In genomic region chr12:123149828-123150272, GRCh38 we compare ENCODE assay signal across 7 cellular contexts. TPM values are rescaled to one million over a fixed set of nuclear protein-coding genes. Genes with fewer than 3 reads are reported as not detected.
DNase-seq lines count a peak whose midpoint lies in the region; ATAC-seq, FAIRE-seq and TF ChIP-seq lines count a peak whose summit lies in the region.

No MANE protein-coding gene starts in this region.

- H3K9me3 ChIP-seq in Loucy (ENCODE audit: insufficient read depth, low read depth, low read length), result no peaks in the 10 kb centered on the region
- no peaks in the 10 kb centered on the region for H3K9me3 ChIP-seq in ascending aorta
- no peaks in the 10 kb centered on the region for H3K9me3 ChIP-seq in keratinocyte (ENCODE audit: control insufficient read depth, low read depth, low read length)
- no peaks in the 10 kb centered on the region for H3K9me3 ChIP-seq in subcutaneous abdominal adipose tissue (ENCODE audit: control insufficient read depth in 5 of 5, low read length in 5 of 5)

- H3K4me1 ChIP-seq in Loucy (ENCODE audit: insufficient read depth, low read length, poor library complexity, severe bottlenecking), result no peaks in the 10 kb centered on the region
- H3K4me1 ChIP-seq in ascending aorta, result peaks cover 2 to 18% of the 10 kb centered on the region in 2 donors
- H3K4me1 ChIP-seq in keratinocyte (ENCODE audit: control insufficient read depth, extremely low read depth, insufficient read depth, low read length), result peaks cover 5% of the 10 kb centered on the region
- peaks cover 4 to 22% (median 21%) of the 10 kb centered on the region in 5 donors for H3K4me1 ChIP-seq in subcutaneous abdominal adipose tissue (ENCODE audit: control insufficient read depth in 5 of 5, insufficient read depth in 5 of 5, low read length in 5 of 5)

- no peak overlapping the region for H3K9ac ChIP-seq in Loucy (ENCODE audit: low read depth, low read length, poor library complexity, severe bottlenecking)
- peak overlapping the region; percentile 70 for H3K9ac ChIP-seq in keratinocyte (ENCODE audit: control insufficient read depth, extremely low read depth, insufficient read depth, low read length)
- H3K9ac ChIP-seq in subcutaneous abdominal adipose tissue (ENCODE audit: low read length in 5 of 5), result peak overlapping the region in 4 of 5 donors; percentile 52 to 83 (median 70)

- no peaks in the 10 kb centered on the region for H4K20me1 ChIP-seq in Loucy (ENCODE audit: insufficient read depth, low read length, poor library complexity, severe bottlenecking)
- no peaks in the 10 kb centered on the region for H4K20me1 ChIP-seq in keratinocyte (ENCODE audit: control insufficient read depth, extremely low read depth, insufficient read depth, low read length)

- dilution Hi-C loops in keratinocyte (cut with MboI; ENCODE audit: extremely low pct_ligation_motif_present, low sequenced_read_pairs), result no loop called here

- H3K79me2 ChIP-seq in Loucy (ENCODE audit: insufficient read depth, low read length), result no peaks in the 10 kb centered on the region
- peaks cover 3% of the 10 kb centered on the region for H3K79me2 ChIP-seq in keratinocyte (ENCODE audit: control insufficient read depth, insufficient read depth, low read length)

- intact Hi-C loops in ascending aorta (cut with DNase I), result loop anchor here (2.0 kb wide), 3 partner anchors 35 to 87 kb away; partner anchors contain the start of genes MPHOSPH9 and MTRFR

- no peak for DNase-seq in ascending aorta (ENCODE audit: low spot score in 2 of 2)
- no peak for DNase-seq in keratinocyte (ENCODE audit: low read depth, low spot score)
- no peak for DNase-seq in COR-L47 (lab: John Stamatoyannopoulos, UW)

- TF ChIP-seq CTCF in Loucy (conservative IDR thresholded peaks at IDR 0.05; ENCODE audit: low read length), result no peak
- TF ChIP-seq CTCF in ascending aorta (IDR thresholded peaks at IDR 0.05), result no peak
- TF ChIP-seq CTCF in keratinocyte (optimal IDR thresholded peaks at IDR 0.05 in 1 of 3, IDR thresholded peaks at IDR 0.05 in 1 of 3, conservative IDR thresholded peaks at IDR 0.05 in 1 of 3; ENCODE audit: extremely low read depth in 1 of 3, insufficient read depth in 2 of 3, low read length in 3 of 3), result no peak

- peaks cover 4% of the 10 kb centered on the region for H3K9me1 ChIP-seq in keratinocyte (ENCODE audit: control insufficient read depth, extremely low read depth, insufficient read depth, low read length)

- peak overlapping the region; percentile 49 for H3K4me2 ChIP-seq in Loucy (ENCODE audit: low read depth, low read length, poor library complexity, severe bottlenecking)
- peak overlapping the region; percentile 83 for H3K4me2 ChIP-seq in keratinocyte (ENCODE audit: control insufficient read depth, extremely low read depth, insufficient read depth, low read depth, low read length)

- H2AFZ ChIP-seq in Loucy (ENCODE audit: low read length), result no peak overlapping the region
- peak overlapping the region; percentile 61 for H2AFZ ChIP-seq in keratinocyte (ENCODE audit: control insufficient read depth, low read length)

- peak overlapping the region; percentile 81 to 88 for H3K27ac ChIP-seq in ascending aorta
- H3K27ac ChIP-seq in keratinocyte (ENCODE audit: control insufficient read depth, insufficient read depth, low read length), result no peak overlapping the region
- H3K27ac ChIP-seq in subcutaneous abdominal adipose tissue (ENCODE audit: low read depth, low read length), result peak overlapping the region; percentile 54

- H3K4me3 ChIP-seq in Loucy (ENCODE audit: low read length, poor library complexity, severe bottlenecking) (no peak overlapping the region), ascending aorta (peak overlapping the region; percentile 69 to 82), keratinocyte (ENCODE audit: control insufficient read depth in 2 of 3, extremely low read depth in 1 of 3, insufficient read depth in 2 of 3, low read depth in 1 of 3, low read length in 3 of 3) (peak overlapping the region; percentile 63 to 70 (median 63)), subcutaneous abdominal adipose tissue (ENCODE audit: low read depth in 1 of 5, low read length in 5 of 5) (peak overlapping the region; percentile 54 to 75 (median 62))

- ATAC-seq in GM21423 (IDR thresholded peaks at IDR 0.05; ENCODE audit: unreplicated experiment), result no peak
- no peak for ATAC-seq in GM19463 (IDR thresholded peaks at IDR 0.05; ENCODE audit: unreplicated experiment)

- no peak for FAIRE-seq in keratinocyte (lab: Jason Lieb, UNC)

- H3K36me3 ChIP-seq in Loucy (ENCODE audit: insufficient read depth, low read length) (peaks cover 5% of the 10 kb centered on the region; the same call in 1 of the 2 replicates), ascending aorta (no peaks in the 10 kb centered on the region), keratinocyte (ENCODE audit: control insufficient read depth in 2 of 2, extremely low read depth in 1 of 2, insufficient read depth in 2 of 2, low read length in 2 of 2) (no peaks in the 10 kb centered on the region), subcutaneous abdominal adipose tissue (ENCODE audit: control insufficient read depth in 5 of 5, insufficient read depth in 5 of 5, low read length in 5 of 5) (no peaks in the 10 kb centered on the region)

- H3K9me2 ChIP-seq in Loucy (replicated peaks; ENCODE audit: low read depth, low read length), result no peaks in the 10 kb centered on the region

- peaks cover 10% of the 10 kb centered on the region for H3K27me3 ChIP-seq in Loucy (ENCODE audit: insufficient read depth, low read length, poor library complexity, severe bottlenecking)
- no peaks in the 10 kb centered on the region for H3K27me3 ChIP-seq in ascending aorta
- H3K27me3 ChIP-seq in keratinocyte (ENCODE audit: control insufficient read depth, extremely low read depth, insufficient read depth, low read length), result no peaks in the 10 kb centered on the region
- no peaks in the 10 kb centered on the region for H3K27me3 ChIP-seq in subcutaneous abdominal adipose tissue (ENCODE audit: control insufficient read depth in 5 of 5, insufficient read depth in 4 of 5, low read length in 5 of 5)

- peaks cover 4% of the 10 kb centered on the region; the same call in 1 of the 2 replicates for H3F3A ChIP-seq in Loucy (ENCODE audit: low read depth)

RNA-seq across cellular contexts. Expression of gene PITPNM2, which starts 1.0 kb away (rescaled TPM):
- 8.4 TPM for total RNA-seq in ascending aorta
- 0.97 to 2.1 TPM (median 1.4 TPM) in 3 replicates for polyA plus RNA-seq in keratinocyte
- 1.7 TPM for polyA plus RNA-seq in keratinocyte (2011; ENCODE audit: low read depth)
- polyA plus RNA-seq in keratinocyte (2011; cell fraction: cytosol; rRNA removed), result 1.1 and 1.5 TPM in 2 replicates
- 5.8 and 7.1 TPM in 2 replicates for polyA plus RNA-seq in keratinocyte (2011; cell fraction: nucleus; rRNA removed)
- 1.6 and 4.0 TPM in 2 replicates for polyA plus RNA-seq in keratinocyte (2012; ENCODE audit: low replicate concordance)
- 2.9 to 13.2 TPM (median 4.7 TPM) in 3 replicates for polyA minus RNA-seq in keratinocyte
- 2.5 TPM for polyA minus RNA-seq in keratinocyte (2011; cell fraction: cytosol; rRNA and poly(A)+ RNA removed)
- 5.3 and 7.1 TPM in 2 replicates for polyA minus RNA-seq in keratinocyte (2011; cell fraction: nucleus; rRNA and poly(A)+ RNA removed)
